In the genomic region with DNA sequence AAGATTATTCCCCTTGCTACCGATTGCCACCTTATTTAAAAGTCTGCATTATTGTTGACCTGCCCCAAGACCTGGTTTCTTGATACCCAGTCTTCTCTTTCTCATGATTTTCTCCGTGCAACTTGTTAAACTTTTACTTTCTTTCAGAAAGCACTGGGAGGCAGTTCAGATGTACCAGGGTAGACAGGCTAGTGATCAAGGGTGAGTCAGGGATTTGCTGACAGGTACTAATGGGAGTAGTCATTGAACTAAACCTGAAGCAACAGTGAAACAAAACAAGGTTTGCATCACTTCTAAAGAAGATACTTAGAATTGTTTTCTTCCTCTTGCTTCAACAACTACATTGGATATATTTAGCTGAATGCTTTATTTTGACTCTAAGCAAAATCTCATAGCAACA, we compare ENCODE assay signal across 1 cellular context.
A peak's percentile ranks its signal among the peaks of the same experiment; 100 is the strongest.
TF ChIP-seq lines count a peak whose summit lies in the region.

No MANE protein-coding gene starts in this region.

TF ChIP-seq in SK-N-SH, 30 proteins besides CTCF, POLR2A, EP300 and RAD21 (continued from another document):
- TF ChIP-seq, protein P1, sequence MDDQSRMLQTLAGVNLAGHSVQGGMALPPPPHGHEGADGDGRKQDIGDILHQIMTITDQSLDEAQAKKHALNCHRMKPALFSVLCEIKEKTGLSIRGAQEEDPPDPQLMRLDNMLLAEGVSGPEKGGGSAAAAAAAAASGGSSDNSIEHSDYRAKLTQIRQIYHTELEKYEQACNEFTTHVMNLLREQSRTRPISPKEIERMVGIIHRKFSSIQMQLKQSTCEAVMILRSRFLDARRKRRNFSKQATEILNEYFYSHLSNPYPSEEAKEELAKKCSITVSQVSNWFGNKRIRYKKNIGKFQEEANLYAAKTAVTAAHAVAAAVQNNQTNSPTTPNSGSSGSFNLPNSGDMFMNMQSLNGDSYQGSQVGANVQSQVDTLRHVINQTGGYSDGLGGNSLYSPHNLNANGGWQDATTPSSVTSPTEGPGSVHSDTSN (IDR thresholded peaks at IDR 0.05) = peak; percentile 81
- TF ChIP-seq, protein P2, sequence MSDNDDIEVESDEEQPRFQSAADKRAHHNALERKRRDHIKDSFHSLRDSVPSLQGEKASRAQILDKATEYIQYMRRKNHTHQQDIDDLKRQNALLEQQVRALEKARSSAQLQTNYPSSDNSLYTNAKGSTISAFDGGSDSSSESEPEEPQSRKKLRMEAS (IDR thresholded peaks at IDR 0.05; ENCODE audit: low read depth) = no peak
- TF ChIP-seq, protein P3, sequence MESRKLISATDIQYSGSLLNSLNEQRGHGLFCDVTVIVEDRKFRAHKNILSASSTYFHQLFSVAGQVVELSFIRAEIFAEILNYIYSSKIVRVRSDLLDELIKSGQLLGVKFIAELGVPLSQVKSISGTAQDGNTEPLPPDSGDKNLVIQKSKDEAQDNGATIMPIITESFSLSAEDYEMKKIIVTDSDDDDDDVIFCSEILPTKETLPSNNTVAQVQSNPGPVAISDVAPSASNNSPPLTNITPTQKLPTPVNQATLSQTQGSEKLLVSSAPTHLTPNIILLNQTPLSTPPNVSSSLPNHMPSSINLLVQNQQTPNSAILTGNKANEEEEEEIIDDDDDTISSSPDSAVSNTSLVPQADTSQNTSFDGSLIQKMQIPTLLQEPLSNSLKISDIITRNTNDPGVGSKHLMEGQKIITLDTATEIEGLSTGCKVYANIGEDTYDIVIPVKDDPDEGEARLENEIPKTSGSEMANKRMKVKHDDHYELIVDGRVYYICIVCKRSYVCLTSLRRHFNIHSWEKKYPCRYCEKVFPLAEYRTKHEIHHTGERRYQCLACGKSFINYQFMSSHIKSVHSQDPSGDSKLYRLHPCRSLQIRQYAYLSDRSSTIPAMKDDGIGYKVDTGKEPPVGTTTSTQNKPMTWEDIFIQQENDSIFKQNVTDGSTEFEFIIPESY (IDR thresholded peaks at IDR 0.05; ENCODE audit: borderline replicate concordance, low read depth) = no peak
- TF ChIP-seq TAF1 (IDR thresholded peaks at IDR 0.05; ENCODE audit: borderline replicate concordance, low read depth, low read length) (no peak), RXRA (IDR thresholded peaks at IDR 0.05; ENCODE audit: borderline replicate concordance, low read depth) (no peak)
- TF ChIP-seq, protein P4, sequence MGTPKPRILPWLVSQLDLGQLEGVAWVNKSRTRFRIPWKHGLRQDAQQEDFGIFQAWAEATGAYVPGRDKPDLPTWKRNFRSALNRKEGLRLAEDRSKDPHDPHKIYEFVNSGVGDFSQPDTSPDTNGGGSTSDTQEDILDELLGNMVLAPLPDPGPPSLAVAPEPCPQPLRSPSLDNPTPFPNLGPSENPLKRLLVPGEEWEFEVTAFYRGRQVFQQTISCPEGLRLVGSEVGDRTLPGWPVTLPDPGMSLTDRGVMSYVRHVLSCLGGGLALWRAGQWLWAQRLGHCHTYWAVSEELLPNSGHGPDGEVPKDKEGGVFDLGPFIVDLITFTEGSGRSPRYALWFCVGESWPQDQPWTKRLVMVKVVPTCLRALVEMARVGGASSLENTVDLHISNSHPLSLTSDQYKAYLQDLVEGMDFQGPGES (IDR thresholded peaks at IDR 0.05; ENCODE audit: low read depth, low read length) = no peak
